In the genomic region with DNA sequence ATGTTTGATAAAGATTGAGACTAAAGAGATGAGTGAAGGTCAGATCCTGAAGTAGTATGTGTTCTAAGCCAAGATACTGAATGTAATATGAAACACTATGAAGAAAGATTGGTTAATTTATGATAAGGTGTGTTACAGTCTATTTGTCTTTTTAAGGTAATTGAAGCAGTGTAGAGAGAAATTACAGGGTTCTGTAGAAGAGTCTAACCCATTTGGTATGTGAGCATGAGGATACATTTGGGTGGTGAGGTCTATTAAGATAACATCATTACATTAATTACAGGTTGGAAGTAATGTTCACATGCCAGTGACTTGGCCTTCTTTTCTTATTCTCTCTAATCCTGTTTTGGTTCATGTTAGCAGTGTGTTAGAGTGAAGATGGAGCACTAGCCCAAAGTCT, we compare ENCODE assay signal across 18 cellular contexts.
DNase-seq lines count a peak whose midpoint lies in the region; ATAC-seq and TF ChIP-seq lines count a peak whose summit lies in the region.
"Had no signal": no experiment of that assay in that cellular context is flagged by ENCODE, and none has a peak within 500 bp of the region (broad histone marks: within the 10 kb centered on the region; RNA-seq: fewer than 3 reads in every experiment).

No MANE protein-coding gene starts in this region.

- POLR2A ChIA-PET in HEK293 (lab: Yijun Ruan, JAX): no interaction called here

- intact Hi-C loops in activated naive CD4-positive, alpha-beta T cell treated with anti-CD3 and anti-CD28 coated beads for 36 hours (cut with micrococcal nuclease): no loop called here

- H3K36me3 Mint-ChIP-seq in memory B cell: peaks cover 11% of the 10 kb centered on the region
- no peaks in the 10 kb centered on the region for H3K36me3 Mint-ChIP-seq in activated naive CD4-positive, alpha-beta T cell treated with anti-CD3 and anti-CD28 coated beads for 36 hours (ENCODE audit: low read depth)

- no peaks in the 10 kb centered on the region for H3K9me3 ChIP-seq in HEK293 (ENCODE audit: control insufficient read depth, insufficient read depth, low read depth, low read length)
- H3K9me3 ChIP-seq: A549; BLaER1 treated with 17β-estradiol and CSF1 and Interleukin-3, amounts not matched to agents 10 nM and 100 nM; Caco-2 had no signal

- ATAC-seq in memory B cell (ENCODE audit: low read depth): no peak
- ATAC-seq: A549; CD8-positive, alpha-beta T cell had no signal

- no peaks in the 10 kb centered on the region for H3K9me3 Mint-ChIP-seq in memory B cell
- no peaks in the 10 kb centered on the region for H3K9me3 Mint-ChIP-seq in activated naive CD4-positive, alpha-beta T cell treated with anti-CD3 and anti-CD28 coated beads for 36 hours
- H3K9me3 Mint-ChIP-seq: CD4-positive, alpha-beta T cell; CD8-positive, alpha-beta T cell had no signal

- H3K27ac Mint-ChIP-seq in memory B cell: peak overlapping the region; percentile 5
- no peak overlapping the region for H3K27ac Mint-ChIP-seq in activated naive CD4-positive, alpha-beta T cell treated with anti-CD3 and anti-CD28 coated beads for 36 hours
- H3K27ac Mint-ChIP-seq: B cell; CD4-positive, alpha-beta T cell; CD8-positive, alpha-beta T cell had no signal

- H3K27ac ChIP-seq in HEK293 (ENCODE audit: extremely low read depth, low read depth, low read length): no peak overlapping the region
- H3K27ac ChIP-seq: 22Rv1; A549; BLaER1 treated with 17β-estradiol and CSF1 and Interleukin-3, amounts not matched to agents 10 nM and 100 nM; C4-2B had no signal

- peak; percentile 7 for DNase-seq in NCI-H1105 treated with DMSO at 0.1 percent for 48 hours (lab: John Stamatoyannopoulos, UW)
- DNase-seq in NCI-H1105 (lab: John Stamatoyannopoulos, UW): no peak
- DNase-seq in memory B cell (ENCODE audit: low spot score in 2 of 2): no peak
- no peak for DNase-seq in activated naive CD4-positive, alpha-beta T cell treated with anti-CD3 and anti-CD28 coated beads for 36 hours
- DNase-seq in activated effector memory CD4-positive, alpha-beta T cell treated with anti-CD3 and anti-CD28 coated beads, Interleukin-2, amount 50 U/mL, for 16 hours: no peak
- DNase-seq: AML-193; Caco-2; Calu3; CD4-positive, alpha-beta T cell; CD8-positive, alpha-beta T cell; DMS79 treated with DMSO at 0.1 percent for 48 hours; GF-D8 had no signal

- H3K4me1 Mint-ChIP-seq in memory B cell: no peaks in the 10 kb centered on the region
- H3K4me1 Mint-ChIP-seq in activated naive CD4-positive, alpha-beta T cell treated with anti-CD3 and anti-CD28 coated beads for 36 hours (ENCODE audit: low read depth): no peaks in the 10 kb centered on the region
- H3K4me1 Mint-ChIP-seq: B cell had no signal

- no peaks in the 10 kb centered on the region for H3K27me3 Mint-ChIP-seq in memory B cell
- H3K27me3 Mint-ChIP-seq in activated naive CD4-positive, alpha-beta T cell treated with anti-CD3 and anti-CD28 coated beads for 36 hours (ENCODE audit: low read depth): no peaks in the 10 kb centered on the region
- H3K27me3 Mint-ChIP-seq: B cell; CD4-positive, alpha-beta T cell had no signal

- TF ChIP-seq CTCF in HEK293 (tag by site-specific recombination; IDR thresholded peaks at IDR 0.05): no peak

- H3K4me1 ChIP-seq in HEK293 (ENCODE audit: control insufficient read depth, insufficient read depth, low read length): no peaks in the 10 kb centered on the region
- H3K4me1 ChIP-seq: Caco-2 had no signal

- H3K4me3 ChIP-seq in HEK293 (ENCODE audit: low read depth, low read length): no peak overlapping the region
- H3K4me3 ChIP-seq: A549; BLaER1 treated with 17β-estradiol and CSF1 and Interleukin-3, amounts not matched to agents 10 nM and 100 nM had no signal

- H3K36me3 ChIP-seq in HEK293 (ENCODE audit: control insufficient read depth in 2 of 2, insufficient read depth in 1 of 2, low read length in 2 of 2): peaks cover 7 to 81% of the 10 kb centered on the region in 2 experiments; a peak in 2 of 3 replicates

- no peak overlapping the region for H3K4me3 Mint-ChIP-seq in memory B cell
- H3K4me3 Mint-ChIP-seq in activated naive CD4-positive, alpha-beta T cell treated with anti-CD3 and anti-CD28 coated beads for 36 hours: no peak overlapping the region
- H3K4me3 Mint-ChIP-seq: B cell; CD4-positive, alpha-beta T cell; CD8-positive, alpha-beta T cell had no signal

- CTCF ChIA-PET in HEK293 (lab: Yijun Ruan, JAX): no interaction called here
- CTCF ChIA-PET in activated naive CD4-positive, alpha-beta T cell treated with anti-CD3 and anti-CD28 coated beads for 36 hours (lab: Charles Lee): no interaction called here

TF ChIP-seq in HEK293, 187 proteins besides CTCF, POLR2A, EP300 and RAD21:
- TF ChIP-seq, protein P1, sequence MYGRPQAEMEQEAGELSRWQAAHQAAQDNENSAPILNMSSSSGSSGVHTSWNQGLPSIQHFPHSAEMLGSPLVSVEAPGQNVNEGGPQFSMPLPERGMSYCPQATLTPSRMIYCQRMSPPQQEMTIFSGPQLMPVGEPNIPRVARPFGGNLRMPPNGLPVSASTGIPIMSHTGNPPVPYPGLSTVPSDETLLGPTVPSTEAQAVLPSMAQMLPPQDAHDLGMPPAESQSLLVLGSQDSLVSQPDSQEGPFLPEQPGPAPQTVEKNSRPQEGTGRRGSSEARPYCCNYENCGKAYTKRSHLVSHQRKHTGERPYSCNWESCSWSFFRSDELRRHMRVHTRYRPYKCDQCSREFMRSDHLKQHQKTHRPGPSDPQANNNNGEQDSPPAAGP (tag by site-specific recombination; IDR thresholded peaks at IDR 0.05): no peak
- no peak for TF ChIP-seq ZNF585B (tag by site-specific recombination; IDR thresholded peaks at IDR 0.05)
- TF ChIP-seq ZNF155 (tag by site-specific recombination; IDR thresholded peaks at IDR 0.05): no peak
- TF ChIP-seq SP7 (tag by site-specific recombination; IDR thresholded peaks at IDR 0.05): peak; percentile 97
- no peak for TF ChIP-seq ZEB2 (tag by site-specific recombination; IDR thresholded peaks at IDR 0.05)
- TF ChIP-seq ZNF521 (tag by site-specific recombination; IDR thresholded peaks at IDR 0.05): no peak
- TF ChIP-seq ZNF214 (tag by site-specific recombination; IDR thresholded peaks at IDR 0.05; ENCODE audit: borderline replicate concordance): no peak
